13 cellular contexts compared by ENCODE assay signal in the genomic region with DNA sequence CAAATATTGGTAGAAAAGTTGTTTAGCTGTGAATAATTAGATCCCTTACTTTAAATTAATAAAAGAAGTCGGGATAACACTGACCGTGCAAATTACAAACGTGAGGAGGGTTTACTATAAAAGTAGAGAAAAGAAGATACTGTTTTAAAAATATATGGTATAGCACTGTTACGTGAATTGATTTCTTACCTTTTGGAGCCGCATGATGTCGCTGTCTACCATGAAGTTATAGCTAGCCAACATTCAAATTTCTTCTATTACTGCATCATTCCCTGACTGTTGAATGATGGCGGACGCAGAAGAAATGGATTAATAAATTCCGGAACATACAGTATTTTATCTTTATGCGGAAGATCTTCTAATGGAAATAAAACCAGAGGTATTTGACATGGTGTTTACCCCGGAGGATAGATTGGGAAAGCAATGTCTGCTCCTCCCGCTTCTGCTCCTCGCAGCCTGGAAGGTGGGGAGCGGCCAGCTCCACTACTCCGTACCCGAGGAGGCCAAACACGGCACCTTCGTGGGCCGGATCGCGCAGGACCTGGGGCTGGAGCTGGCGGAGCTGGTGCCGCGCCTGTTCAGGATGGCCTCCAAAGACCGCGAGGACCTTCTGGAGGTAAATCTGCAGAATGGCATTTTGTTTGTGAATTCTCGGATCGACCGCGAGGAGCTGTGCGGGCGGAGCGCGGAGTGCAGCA. TPM values are rescaled to one million over a fixed set of nuclear protein-coding genes. Genes with fewer than 3 reads are reported as not detected.
A peak's percentile ranks its signal among the peaks of the same experiment; 100 is the strongest.
DNase-seq lines count a peak whose midpoint lies in the region; FAIRE-seq and TF ChIP-seq lines count a peak whose summit lies in the region.
"Had no signal": no experiment of that assay in that cellular context is flagged by ENCODE, and none has a peak within 500 bp of the region (broad histone marks: within the 10 kb centered on the region; RNA-seq: fewer than 3 reads in every experiment).

A gene with protein sequence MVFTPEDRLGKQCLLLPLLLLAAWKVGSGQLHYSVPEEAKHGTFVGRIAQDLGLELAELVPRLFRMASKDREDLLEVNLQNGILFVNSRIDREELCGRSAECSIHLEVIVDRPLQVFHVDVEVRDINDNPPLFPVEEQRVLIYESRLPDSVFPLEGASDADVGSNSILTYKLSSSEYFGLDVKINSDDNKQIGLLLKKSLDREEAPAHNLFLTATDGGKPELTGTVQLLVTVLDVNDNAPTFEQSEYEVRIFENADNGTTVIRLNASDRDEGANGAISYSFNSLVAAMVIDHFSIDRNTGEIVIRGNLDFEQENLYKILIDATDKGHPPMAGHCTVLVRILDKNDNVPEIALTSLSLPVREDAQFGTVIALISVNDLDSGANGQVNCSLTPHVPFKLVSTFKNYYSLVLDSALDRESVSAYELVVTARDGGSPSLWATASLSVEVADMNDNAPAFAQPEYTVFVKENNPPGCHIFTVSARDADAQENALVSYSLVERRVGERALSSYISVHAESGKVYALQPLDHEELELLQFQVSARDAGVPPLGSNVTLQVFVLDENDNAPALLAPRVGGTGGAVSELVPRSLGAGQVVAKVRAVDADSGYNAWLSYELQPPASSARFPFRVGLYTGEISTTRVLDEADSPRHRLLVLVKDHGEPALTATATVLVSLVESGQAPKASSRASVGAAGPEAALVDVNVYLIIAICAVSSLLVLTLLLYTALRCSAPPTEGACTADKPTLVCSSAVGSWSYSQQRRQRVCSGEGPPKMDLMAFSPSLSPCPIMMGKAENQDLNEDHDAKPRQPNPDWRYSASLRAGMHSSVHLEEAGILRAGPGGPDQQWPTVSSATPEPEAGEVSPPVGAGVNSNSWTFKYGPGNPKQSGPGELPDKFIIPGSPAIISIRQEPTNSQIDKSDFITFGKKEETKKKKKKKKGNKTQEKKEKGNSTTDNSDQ (plus strand): TSS at position 257 of the 698 bp plus-strand sequence. CDS start 132 bp downstream, at position 389.

- peak within 1 kb of the TSS; percentile 28 for H4K91ac ChIP-seq in trophoblast cell (ENCODE audit: low read depth, low read length)

- peak within 1 kb of the TSS; percentile 82 for H3K18ac ChIP-seq in trophoblast cell (ENCODE audit: low read length)

- TF ChIP-seq POLR2A in H54 (IDR thresholded peaks at IDR 0.05; ENCODE audit: low read depth, low read length) = no peak

- H3K4me2 ChIP-seq in trophoblast cell (ENCODE audit: low read length) = peak within 1 kb of the TSS; percentile 39

- H3K9ac ChIP-seq in trophoblast cell (ENCODE audit: low read length) = no peak within 1 kb of the TSS

- H2BK5ac ChIP-seq in trophoblast cell (ENCODE audit: low read depth, low read length, poor library complexity) = no peak within 1 kb of the TSS

- no peak within 1 kb of the TSS for H4K8ac ChIP-seq in trophoblast cell (ENCODE audit: low read depth, low read length)

- peak; percentile 2 for DNase-seq in ELR (ENCODE audit: low read depth)
- DNase-seq in RCC 7860 (ENCODE audit: low spot score) = peak; percentile 1
- DNase-seq in fibroblast of peridontal ligament (ENCODE audit: extremely low read depth) = peak; percentile 7
- no peak for DNase-seq in trophoblast cell
- DNase-seq in NCI-H774 (lab: John Stamatoyannopoulos, UW) = no peak
- no peak for DNase-seq in stimulated activated CD4-positive, alpha-beta T cell treated with anti-CD3 and anti-CD28 coated beads, Interleukin-2, amount 100 ng/mL, for 24 hours
- DNase-seq in H54 (ENCODE audit: insufficient read length, low spot score) = no peak
- no peak for DNase-seq in NCI-H187 treated with DMSO at 0.1 percent for 48 hours (lab: John Stamatoyannopoulos, UW)
- DNase-seq: activated CD4-positive, CD25-positive, alpha-beta regulatory T cell; activated T-cell treated with anti-CD3 and anti-CD28 coated beads, Interleukin-2, amount 50 U/mL, for 48 hours; NCI-H510A treated with DMSO at 0.1 percent for 48 hours; transverse colon had no signal

- no peaks in the 10 kb centered on the region for H3K79me2 ChIP-seq in trophoblast cell (ENCODE audit: control insufficient read depth, insufficient read depth, low read length, poor library complexity)

- peak within 1 kb of the TSS; percentile 51 for H4K12ac ChIP-seq in trophoblast cell (ENCODE audit: low read depth, low read length)

- no peaks in the 10 kb centered on the region for H3K27me3 ChIP-seq in trophoblast cell (ENCODE audit: insufficient read depth, low read length)

- no peak within 1 kb of the TSS for H3K27ac ChIP-seq in trophoblast cell (ENCODE audit: low read depth, low read length)
- H3K27ac ChIP-seq: prostate gland, transverse colon had no signal

- H2BK12ac ChIP-seq in trophoblast cell (ENCODE audit: low read length) = no peak within 1 kb of the TSS

- no peak within 1 kb of the TSS for H2AK5ac ChIP-seq in trophoblast cell (ENCODE audit: low read length)

- peak within 1 kb of the TSS; percentile 72 for H3K14ac ChIP-seq in trophoblast cell (ENCODE audit: low read length)

- no peak for FAIRE-seq in RCC 7860 (lab: Jason Lieb, UNC)
- no peak for FAIRE-seq in H54 (lab: Jason Lieb, UNC)

- H3K36me3 ChIP-seq in trophoblast cell (ENCODE audit: control insufficient read depth in 1 of 2, insufficient read depth in 2 of 2, low read length in 2 of 2) = peaks cover 8 to 9% of the 10 kb centered on the region in 2 experiments
- H3K36me3 ChIP-seq: prostate gland, transverse colon had no signal

- peaks cover 3% of the 10 kb centered on the region for H3K9me3 ChIP-seq in trophoblast cell (ENCODE audit: insufficient read depth, low read depth, low read length)
- H3K9me3 ChIP-seq: prostate gland had no signal

- H3K4ac ChIP-seq in trophoblast cell (ENCODE audit: low read depth, low read length) = no peak within 1 kb of the TSS

- peak within 1 kb of the TSS; percentile 60 for H2AFZ ChIP-seq in trophoblast cell (ENCODE audit: insufficient read depth, low read length, poor library complexity)

- peak within 1 kb of the TSS; percentile 75 for H3K4me3 ChIP-seq in trophoblast cell (ENCODE audit: low read depth, low read length)
- H3K4me3 ChIP-seq: transverse colon had no signal

- no peak within 1 kb of the TSS for H2BK120ac ChIP-seq in trophoblast cell (ENCODE audit: insufficient read depth, low read length, poor library complexity)

- no peaks in the 10 kb centered on the region for H3K4me1 ChIP-seq in trophoblast cell (ENCODE audit: control insufficient read depth in 1 of 2, insufficient read depth in 2 of 2, low read length in 2 of 2)
- H3K4me1 ChIP-seq: prostate gland, transverse colon had no signal

- H3K23ac ChIP-seq in trophoblast cell (ENCODE audit: low read length) = no peak within 1 kb of the TSS

- no CpG with 5 or more reads among the region's 34 CpGs for WGBS in trophoblast cell (ENCODE audit: extremely low coverage, insufficient coverage, insufficient read length)

- no peaks in the 10 kb centered on the region for H3K79me1 ChIP-seq in trophoblast cell (ENCODE audit: low read length)

RNA-seq across cellular contexts. Expression of the gene that starts here (rescaled TPM):
- polyA plus RNA-seq in trophoblast cell (2013) = 3.4 and 3.8 TPM in 2 replicates

Comparison
In these comparisons a context has a peak if more than half of its experiments do, and no peak if none do; other contexts are left out.
1. DNase-seq: peak in ELR (single experiment), RCC 7860 (single experiment) and fibroblast of peridontal ligament (single experiment); none in trophoblast cell (0 of 2), NCI-H774 (single experiment), stimulated activated CD4-positive, alpha-beta T cell treated with anti-CD3 and anti-CD28 coated beads, Interleukin-2, amount 100 ng/mL, for 24 hours (0 of 2), H54 (single experiment) and NCI-H187 treated with DMSO at 0.1 percent for 48 hours (single experiment).